In genomic region chr10:62379394-62379793, GRCh38 we compare ENCODE assay signal across 17 cellular contexts. TPM values are rescaled to one million over a fixed set of nuclear protein-coding genes. Genes with fewer than 3 reads are reported as not detected.
DNase-seq lines count a peak whose midpoint lies in the region; ATAC-seq and TF ChIP-seq lines count a peak whose summit lies in the region.
"Had no signal": no experiment of that assay in that cellular context is flagged by ENCODE, and none has a peak within 500 bp of the region (broad histone marks: within the 10 kb centered on the region; RNA-seq: fewer than 3 reads in every experiment).

No MANE protein-coding gene starts in this region.

- DNase-seq in CD4-positive, CD25-positive, alpha-beta regulatory T cell = no peak
- no peak for DNase-seq in Panc1 (ENCODE audit: low read depth, low spot score)
- DNase-seq in foreskin keratinocyte = no peak
- peak; percentile 91 for DNase-seq in pons (ENCODE audit: low spot score)
- no peak for DNase-seq in NCI-H2171 treated with DMSO at 0.1 percent for 48 hours (lab: John Stamatoyannopoulos, UW)
- DNase-seq in type B pancreatic cell (ENCODE audit: extremely low spot score, unreplicated experiment) = no peak
- no peak for DNase-seq in stimulated activated naive CD8-positive, alpha-beta T cell treated with anti-CD3 and anti-CD28 coated beads, Interleukin-15, Interleukin-2, amounts not matched to agents 100 U/mL and 50 U/mL, for 24 hours
- DNase-seq: activated CD8-positive, alpha-beta T cell treated with anti-CD3 and anti-CD28 coated beads, Interleukin-2, amount 10 ng/mL, durations not matched to agents 7 days and 5 days; activated gamma-delta T cell treated with Interleukin-2 at 50 U/mL for 16 hours; cortex of kidney; endodermal cell; H7; naive B cell; NCI-H1694 treated with DMSO at 0.1 percent for 48 hours had no signal

- POLR2A ChIA-PET in Panc1 (lab: Charles Lee) = interaction anchor here (0.8 kb wide), 1 partner anchor 115 kb away, joined by 5 read pairs; no protein-coding TSS in a partner anchor

- H3K27ac Mint-ChIP-seq in CD4-positive, CD25-positive, alpha-beta regulatory T cell = peak overlapping the region in 1 of 3 donors; percentile 54
- no peak overlapping the region for H3K27ac Mint-ChIP-seq in type B pancreatic cell
- H3K27ac Mint-ChIP-seq: activated CD8-positive, alpha-beta T cell treated with anti-CD3 and anti-CD28 coated beads, Interleukin-2, amount 10 ng/mL, durations not matched to agents 7 days and 5 days; CD14-positive monocyte; endodermal cell; memory B cell; naive B cell had no signal

- peaks cover 15 to 65% (median 36%) of the 10 kb centered on the region in 4 donors for H3K4me1 Mint-ChIP-seq in CD4-positive, CD25-positive, alpha-beta regulatory T cell
- no peaks in the 10 kb centered on the region for H3K4me1 Mint-ChIP-seq in type B pancreatic cell (ENCODE audit: unreplicated experiment)
- H3K4me1 Mint-ChIP-seq: endodermal cell had no signal

- H3K27me3 Mint-ChIP-seq in CD4-positive, CD25-positive, alpha-beta regulatory T cell = peaks cover 12% of the 10 kb centered on the region
- peaks cover 28% of the 10 kb centered on the region for H3K27me3 Mint-ChIP-seq in type B pancreatic cell

- H3K4me3 ChIP-seq in CD4-positive, CD25-positive, alpha-beta regulatory T cell (ENCODE audit: low read depth, low read length) = peak overlapping the region; percentile 51
- peak overlapping the region in 1 of 2 experiments; percentile 31; a peak in 1 of 4 replicates for H3K4me3 ChIP-seq in Panc1 (ENCODE audit: low read depth in 2 of 2, low read length in 2 of 2)
- H3K4me3 ChIP-seq: gastroesophageal sphincter had no signal

- in situ Hi-C loops in Panc1 (cut with HindIII; ENCODE audit: low pct_unique_long_range_greater_than_20kb, low sequenced_read_pairs) = loop anchor here (25.0 kb wide), 1 partner anchor 117 kb away; the partner anchor contains the start of gene RTKN2

- TF ChIP-seq CTCF in Panc1 (IDR thresholded peaks at IDR 0.05) (no peak), foreskin keratinocyte (conservative IDR thresholded peaks at IDR 0.05) (no peak), type B pancreatic cell (conservative IDR thresholded peaks at IDR 0.05) (no peak)

- no peaks in the 10 kb centered on the region for H3K9me3 ChIP-seq in CD4-positive, CD25-positive, alpha-beta regulatory T cell (ENCODE audit: control insufficient read depth in 2 of 2, low read length in 2 of 2)
- H3K9me3 ChIP-seq in Panc1 (ENCODE audit: control insufficient read depth, insufficient read depth, low read depth, low read length) = no peaks in the 10 kb centered on the region
- H3K9me3 ChIP-seq: gastroesophageal sphincter had no signal

- CTCF ChIA-PET in Panc1 (lab: Charles Lee) = interaction anchor here (0.6 kb wide), 1 partner anchor 115 kb away, joined by 7 read pairs; no protein-coding TSS in a partner anchor

- peaks cover 0 to 1% (median 0%) of the 10 kb centered on the region in 7 donors for H3K9me3 Mint-ChIP-seq in CD4-positive, CD25-positive, alpha-beta regulatory T cell
- no peaks in the 10 kb centered on the region for H3K9me3 Mint-ChIP-seq in type B pancreatic cell
- H3K9me3 Mint-ChIP-seq: endodermal cell, memory B cell, naive B cell had no signal

- H3K27ac ChIP-seq in CD4-positive, CD25-positive, alpha-beta regulatory T cell (ENCODE audit: insufficient read depth, low read length, poor library complexity, severe bottlenecking) = peak overlapping the region; percentile 10
- H3K27ac ChIP-seq in Panc1 (ENCODE audit: low read length) (peak overlapping the region; percentile 100), foreskin keratinocyte (peak overlapping the region; percentile 91)

- no TSS peak for BruUV-seq in Panc1 (replicated peaks; lab: Mats Ljungman, UMichigan)

- H3K4me3 Mint-ChIP-seq in CD4-positive, CD25-positive, alpha-beta regulatory T cell = peak overlapping the region in 2 of 4 donors; percentile 55 to 64
- no peak overlapping the region for H3K4me3 Mint-ChIP-seq in type B pancreatic cell
- H3K4me3 Mint-ChIP-seq: activated CD8-positive, alpha-beta T cell treated with anti-CD3 and anti-CD28 coated beads, Interleukin-2, amount 10 ng/mL, durations not matched to agents 7 days and 5 days; CD14-positive monocyte; endodermal cell; memory B cell; naive B cell had no signal

- no peak for ATAC-seq in CD4-positive, CD25-positive, alpha-beta regulatory T cell (ENCODE audit: low read depth in 2 of 2)
- peak; percentile 7 for ATAC-seq in Panc1
- ATAC-seq in foreskin keratinocyte = no peak
- no peak for ATAC-seq in stimulated activated naive CD8-positive, alpha-beta T cell treated with anti-CD3 and anti-CD28 coated beads, Interleukin-15, Interleukin-2, amounts not matched to agents 100 U/mL and 50 U/mL, for 24 hours
- ATAC-seq: activated CD8-positive, alpha-beta T cell treated with anti-CD3 and anti-CD28 coated beads, Interleukin-2, amount 10 ng/mL, durations not matched to agents 7 days and 5 days; gastroesophageal sphincter had no signal

- H3K4me1 ChIP-seq in CD4-positive, CD25-positive, alpha-beta regulatory T cell (ENCODE audit: control insufficient read depth, insufficient read depth, low read length, poor library complexity, severe bottlenecking) = peaks cover 27% of the 10 kb centered on the region
- H3K4me1 ChIP-seq in Panc1 (ENCODE audit: control insufficient read depth, insufficient read depth, low read length) (peaks cover 93% of the 10 kb centered on the region), foreskin keratinocyte (peaks cover 36% of the 10 kb centered on the region)

- no peaks in the 10 kb centered on the region for H3K36me3 Mint-ChIP-seq in CD4-positive, CD25-positive, alpha-beta regulatory T cell
- H3K36me3 Mint-ChIP-seq in type B pancreatic cell = no peaks in the 10 kb centered on the region
- H3K36me3 Mint-ChIP-seq: CD14-positive monocyte, memory B cell, naive B cell had no signal

- H3K36me3 ChIP-seq in CD4-positive, CD25-positive, alpha-beta regulatory T cell (ENCODE audit: control insufficient read depth, insufficient read depth, low read length) = no peaks in the 10 kb centered on the region
- peaks cover 2% of the 10 kb centered on the region; the same call in 1 of the 2 replicates for H3K36me3 ChIP-seq in Panc1 (ENCODE audit: control insufficient read depth, insufficient read depth, low read length)
- H3K36me3 ChIP-seq: gastroesophageal sphincter had no signal

- intact Hi-C loops in Panc1 (cut with micrococcal nuclease; ENCODE audit: unreplicated experiment) = no loop called here

- no peaks in the 10 kb centered on the region for H3K27me3 ChIP-seq in CD4-positive, CD25-positive, alpha-beta regulatory T cell (ENCODE audit: control insufficient read depth, insufficient read depth, low read length)
- H3K27me3 ChIP-seq in Panc1 (ENCODE audit: control insufficient read depth, insufficient read depth, low read length) (no peaks in the 10 kb centered on the region), foreskin keratinocyte (no peaks in the 10 kb centered on the region)

RNA-seq across cellular contexts. Expression of gene ZNF365, which starts 5.2 kb away (rescaled TPM):
- total RNA-seq in CD4-positive, CD25-positive, alpha-beta regulatory T cell = 13.8 TPM
- polyA plus RNA-seq in CD4-positive, CD25-positive, alpha-beta regulatory T cell = 1 to 10 TPM; 6.2 to 8.0 (median 7.1) TPM
- total RNA-seq in Panc1 (2021; ENCODE audit: unreplicated experiment) (22.8 TPM), foreskin keratinocyte (6.0 and 8.1 TPM in 2 replicates), type B pancreatic cell (ENCODE audit: low replicate concordance) (0.38 and 0.63 TPM in 2 replicates)
- 12.7 TPM for polyA plus RNA-seq in Panc1 (2012; ENCODE audit: insufficient read length)
- 2.8 and 3.6 TPM in 2 replicates for polyA plus RNA-seq in foreskin keratinocyte
- total RNA-seq: activated CD8-positive, alpha-beta T cell treated with anti-CD3 and anti-CD28 coated beads, Interleukin-2, amount 10 ng/mL, durations not matched to agents 7 days and 5 days; H7 had no signal
- polyA plus RNA-seq: CD14-positive monocyte had no signal

Comparison
In these comparisons a context has a peak if more than half of its experiments do, and no peak if none do; other contexts are left out.
1. H3K27ac ChIP-seq: peak in every context shown above with its lines; median percentile 100 in Panc1; 91 in foreskin keratinocyte; 10 in CD4-positive, CD25-positive, alpha-beta regulatory T cell.